Comparison of ENCODE assay signal across 17 cellular contexts in the genomic region with DNA sequence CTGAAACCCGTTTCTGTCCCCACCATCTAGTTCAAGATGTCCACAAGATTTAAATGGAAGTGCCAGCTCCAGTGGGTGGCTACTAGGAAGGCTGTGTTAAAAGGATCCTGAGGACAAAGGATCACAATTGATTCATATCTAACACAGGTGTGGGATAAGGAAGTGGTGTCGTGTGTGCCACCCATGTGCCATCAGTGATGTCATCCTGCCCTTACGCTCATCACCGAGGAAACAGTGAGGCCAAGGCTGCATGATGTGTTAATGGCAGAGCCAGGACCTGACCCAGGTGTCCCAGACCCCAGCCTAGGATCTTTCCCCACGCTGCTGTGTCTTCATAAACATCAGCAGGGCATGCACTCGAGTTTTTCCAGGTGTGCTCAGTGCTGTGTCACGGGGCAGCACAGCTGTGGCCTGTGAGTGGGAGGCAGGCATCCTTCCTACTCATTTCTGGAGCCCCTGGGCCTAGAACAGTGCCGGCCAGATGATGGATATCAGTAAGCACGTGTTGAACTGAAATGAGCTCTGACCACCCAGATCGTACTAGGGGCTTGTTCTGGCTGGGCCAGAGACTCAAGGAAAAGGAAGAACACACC. TPM values are rescaled to one million over a fixed set of nuclear protein-coding genes. Genes with fewer than 3 reads are reported as not detected.
"Had no signal": no experiment of that assay in that cellular context is flagged by ENCODE, and none has a peak within 500 bp of the region (broad histone marks: within the 10 kb centered on the region; RNA-seq: fewer than 3 reads in every experiment).

No MANE protein-coding gene starts in this region.

- H3K4me1 ChIP-seq: ascending aorta had no signal

- H3K79me2 ChIP-seq: hepatocyte had no signal

- H3K9me3 ChIP-seq: ascending aorta, prostate gland, thoracic aorta had no signal

- H3K4me3 ChIP-seq: ascending aorta, esophagus muscularis mucosa, hepatocyte, left ventricle myocardium inferior, prostate gland, thoracic aorta had no signal

- H3K36me3 ChIP-seq: ascending aorta, esophagus muscularis mucosa, left ventricle myocardium inferior, prostate gland, thoracic aorta had no signal

- H3K27ac ChIP-seq: ascending aorta, esophagus muscularis mucosa, hepatocyte, left ventricle myocardium inferior, prostate gland, thoracic aorta had no signal

- H3K4me2 ChIP-seq: hepatocyte had no signal

- H3K27me3 ChIP-seq: ascending aorta, hepatocyte had no signal

- FAIRE-seq: endometrium, keratinocyte had no signal

- ATAC-seq: activated CD4-positive, CD25-positive, alpha-beta regulatory T cell treated with anti-CD3 and anti-CD28 coated beads, Interleukin-2, amount 50 U/mL, for 24 hours; sciatic nerve had no signal

- H2AFZ ChIP-seq: hepatocyte had no signal

- DNase-seq: activated CD4-positive, alpha-beta T cell treated with anti-CD3 and anti-CD28 coated beads, Interleukin-2, amount 50 U/mL, for 1 hour; activated naive CD4-positive, alpha-beta T cell treated with anti-CD3 and anti-CD28 coated beads, Interleukin-2, amount 10 ng/mL, durations not matched to agents 7 days and 5 days; left ventricle myocardium inferior; mesenchymal stem cell had no signal

RNA-seq across cellular contexts. Expression of a gene that starts 10.6 kb away (rescaled TPM):
- total RNA-seq: activated CD8-positive, alpha-beta memory T cell treated with anti-CD3 and anti-CD28 coated beads for 36 hours; ascending aorta; glomerular endothelial cell; hepatocyte; left ventricle myocardium inferior; sciatic nerve; thoracic aorta had no signal
- polyA plus RNA-seq: hepatocyte, keratinocyte had no signal

RNA-seq across cellular contexts. Expression of a gene that starts 24.7 kb away (rescaled TPM):
- total RNA-seq: activated CD8-positive, alpha-beta memory T cell treated with anti-CD3 and anti-CD28 coated beads for 36 hours; ascending aorta; esophagus muscularis mucosa; glomerular endothelial cell; hepatocyte; left ventricle myocardium inferior; omental fat pad; sciatic nerve; thoracic aorta; urinary bladder had no signal
- polyA plus RNA-seq: hepatocyte, keratinocyte, urinary bladder had no signal

RNA-seq across cellular contexts. Expression of a gene that starts 56.5 kb away (rescaled TPM):
- total RNA-seq: activated CD8-positive, alpha-beta memory T cell treated with anti-CD3 and anti-CD28 coated beads for 36 hours; ascending aorta; glomerular endothelial cell; left ventricle myocardium inferior; thoracic aorta had no signal
- polyA plus RNA-seq: keratinocyte, urinary bladder had no signal
